ENCODE assay signal across 8 cellular contexts in genomic region chrX:145405012-145405411, GRCh38.
DNase-seq lines count a peak whose midpoint lies in the region; ATAC-seq and TF ChIP-seq lines count a peak whose summit lies in the region.

No MANE protein-coding gene starts in this region.

- TF ChIP-seq CTCF in AG10803 (conservative IDR thresholded peaks at IDR 0.05; ENCODE audit: low read length), result peak; percentile 55
- peak; percentile 71 for TF ChIP-seq CTCF in GM06990 (IDR thresholded peaks at IDR 0.05; ENCODE audit: insufficient read depth, low read length, poor library complexity, severe bottlenecking)
- TF ChIP-seq CTCF in astrocyte of the cerebellum (IDR thresholded peaks at IDR 0.05; ENCODE audit: low read depth, low read length, missing control alignments), result peak; percentile 53

- peak; percentile 12 for DNase-seq in AG10803 (ENCODE audit: low read depth)
- DNase-seq in GM06990 (ENCODE audit: extremely low read depth, insufficient read length), result no peak
- DNase-seq in KBM-7, result peak; percentile 51
- DNase-seq in astrocyte of the cerebellum (ENCODE audit: low read depth), result no peak
- DNase-seq in lung microvascular endothelial cell (ENCODE audit: low read depth in 2 of 2), result peak; percentile 15 to 30
- no peak for DNase-seq in activated CD8-positive, alpha-beta memory T cell treated with anti-CD3 and anti-CD28 coated beads, Interleukin-2, amount 50 U/mL, for 48 hours

- H3K27me3 ChIP-seq in GM06990 (replicated peaks; ENCODE audit: control insufficient read depth, insufficient read depth, low read length), result no peaks in the 10 kb centered on the region

- H3K4me3 ChIP-seq in AG10803 (ENCODE audit: low read length), result no peak overlapping the region
- H3K4me3 ChIP-seq in GM06990 (replicated peaks; ENCODE audit: low read depth, low read length), result no peak overlapping the region
- no peak overlapping the region for H3K4me3 ChIP-seq in astrocyte of the cerebellum (ENCODE audit: low read depth, low read length)

- ATAC-seq in GM21825 (IDR thresholded peaks at IDR 0.05; ENCODE audit: unreplicated experiment) (no peak), GM19455 (IDR thresholded peaks at IDR 0.05; ENCODE audit: unreplicated experiment) (no peak)

- in situ Hi-C loops in KBM-7 (cut with MboI; ENCODE audit: low pct_unique_long_range_greater_than_20kb, low sequenced_read_pairs) (no loop called here), astrocyte of the cerebellum (cut with HindIII; ENCODE audit: low sequenced_read_pairs) (no loop called here)

- H3K36me3 ChIP-seq in GM06990 (ENCODE audit: control insufficient read depth, insufficient read depth, low read length), result no peaks in the 10 kb centered on the region

Comparison
In these comparisons a context has a peak if more than half of its experiments do, and no peak if none do; other contexts are left out.
1. DNase-seq: peak in AG10803 (single experiment), KBM-7 (single experiment) and lung microvascular endothelial cell (2 of 2); none in GM06990 (single experiment), astrocyte of the cerebellum (single experiment) and activated CD8-positive, alpha-beta memory T cell treated with anti-CD3 and anti-CD28 coated beads, Interleukin-2, amount 50 U/mL, for 48 hours (single experiment).
2. Peak in every context shown above with its lines, with median percentiles within 50 percentile points of each other: CTCF ChIP-seq.